In the genomic region with DNA sequence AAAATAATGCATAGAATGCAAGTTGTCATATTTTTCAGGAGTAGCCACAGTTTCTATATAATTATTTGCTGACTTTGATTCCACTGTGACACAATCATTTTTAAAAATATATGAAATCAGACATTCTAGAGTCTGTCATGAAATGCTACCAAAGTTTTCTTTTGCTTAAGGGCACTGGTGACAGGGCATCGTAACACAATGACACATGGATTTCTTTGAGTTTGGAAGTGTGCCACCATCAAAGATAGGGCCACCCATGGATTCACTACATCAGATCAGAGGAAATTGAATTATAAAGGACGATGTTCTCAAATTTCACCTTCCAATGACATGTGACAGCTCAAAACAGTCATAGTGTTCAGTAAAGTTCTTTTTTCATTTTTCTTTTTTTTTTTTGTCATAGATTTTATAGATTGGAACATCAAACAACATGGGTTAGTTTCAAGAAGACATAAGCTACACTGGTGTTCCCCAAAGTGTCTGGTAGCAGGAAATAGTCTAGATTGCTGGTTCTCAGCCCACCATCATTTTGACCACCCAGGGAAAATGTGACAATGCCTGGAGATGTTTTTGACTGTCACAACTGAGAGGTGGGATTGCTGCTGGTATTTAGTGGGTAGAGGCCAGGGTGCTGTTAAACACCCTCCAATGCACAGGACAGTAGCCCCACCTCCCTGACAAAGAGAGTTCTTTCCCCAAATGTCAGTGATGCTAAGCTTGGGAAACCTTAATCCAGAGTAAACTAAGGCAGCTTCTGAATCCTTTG, we compare ENCODE assay signal across 22 cellular contexts.
"Had no signal": no experiment of that assay in that cellular context is flagged by ENCODE, and none has a peak within 500 bp of the region (broad histone marks: within the 10 kb centered on the region; RNA-seq: fewer than 3 reads in every experiment).

No MANE protein-coding gene starts in this region.

- DNase-seq: activated effector memory CD4-positive, alpha-beta T cell treated with anti-CD3 and anti-CD28 coated beads, Interleukin-2, amount 50 U/mL, for 16 hours; activated T-cell treated with anti-CD3 and anti-CD28 coated beads, Interleukin-2, amount 50 U/mL, for 1 hour; adrenal gland; central memory CD4-positive, alpha-beta T cell; dermis blood vessel endothelial cell; effector CD8-positive, alpha-beta T cell; foreskin melanocyte; immature natural killer cell; lower lobe of right lung; mesendoderm; mucosa of descending colon; nephron progenitor cell; pancreas; psoas muscle; stimulated activated CD4-positive, alpha-beta T cell treated with anti-CD3 and anti-CD28 coated beads, Interleukin-4, amount 100 ng/mL, for 24 hours; stomach had no signal

- H3K4me3 ChIP-seq: adrenal gland, lower lobe of right lung, mucosa of descending colon, pancreas, psoas muscle, right atrium auricular region, stomach, suprapubic skin, tibial nerve had no signal

- H3K4me1 ChIP-seq: adrenal gland, pancreas, psoas muscle, right atrium auricular region, suprapubic skin had no signal

- H3K27ac ChIP-seq: adrenal gland, lower lobe of right lung, pancreas, psoas muscle, right atrium auricular region, stomach, suprapubic skin, tibial nerve had no signal

- H3K9me3 ChIP-seq: adrenal gland, lower lobe of right lung, mucosa of descending colon, pancreas, psoas muscle, right atrium auricular region, stomach, suprapubic skin, tibial nerve had no signal

- ATAC-seq: esophagus mucosa, left lobe of liver, lower lobe of right lung, mucosa of descending colon, pancreas, psoas muscle had no signal

- H3K36me3 ChIP-seq: adrenal gland, lower lobe of right lung, pancreas, right atrium auricular region, stomach, suprapubic skin, tibial nerve had no signal

- FAIRE-seq: astrocyte, pancreas had no signal

- H3K27me3 ChIP-seq: adrenal gland, pancreas, right atrium auricular region, stomach, suprapubic skin, tibial nerve had no signal
